Comparison of ENCODE assay signal across 24 cellular contexts in genomic region chr10:75434292-75434691, GRCh38. TPM values are rescaled to one million over a fixed set of nuclear protein-coding genes. Genes with fewer than 3 reads are reported as not detected.
"Had no signal": no experiment of that assay in that cellular context is flagged by ENCODE, and none has a peak within 500 bp of the region (broad histone marks: within the 10 kb centered on the region; RNA-seq: fewer than 3 reads in every experiment).

No MANE protein-coding gene starts in this region.

- H3K4me3 ChIP-seq: cardiac muscle cell, lung, neural progenitor cell, transverse colon had no signal

- H3K27ac ChIP-seq: cardiac muscle cell, foreskin keratinocyte, neural progenitor cell, transverse colon had no signal

- FAIRE-seq: endometrium, small intestine, urothelium cell line had no signal

- DNase-seq: activated CD4-positive, alpha-beta memory T cell treated with anti-CD3 and anti-CD28 coated beads for 36 hours; activated CD4-positive, alpha-beta T cell treated with anti-CD3 and anti-CD28 coated beads for 48 hours; activated naive CD4-positive, alpha-beta T cell treated with anti-CD3 and anti-CD28 coated beads for 36 hours; activated naive CD8-positive, alpha-beta T cell treated with anti-CD3 and anti-CD28 coated beads, Interleukin-2, amount 10 ng/mL, durations not matched to agents 7 days and 5 days; activated T-cell treated with anti-CD3 and anti-CD28 coated beads, Interleukin-2, amount 50 U/mL, for 48 hours; amygdala; cortex of kidney; effector CD4-positive, alpha-beta T cell; foreskin keratinocyte; naive thymus-derived CD8-positive, alpha-beta T cell; posterior cingulate gyrus; small intestine; stimulated activated CD4-positive, alpha-beta T cell treated with anti-CD3 and anti-CD28 coated beads, Interleukin-15, amount 100 ng/mL, for 24 hours; stimulated activated CD8-positive, alpha-beta memory T cell treated with anti-CD3 and anti-CD28 coated beads, Interleukin-4, amount 100 ng/mL, for 48 hours; stimulated activated naive B cell treated with anti-CD40 and anti-IgM and Interleukin-4, amounts not matched to agents 10 μg/mL and 1 μg/mL and 100 μg/mL, for 72 hours; T1000; transverse colon had no signal

- H3K27me3 ChIP-seq: foreskin keratinocyte, transverse colon had no signal

- ATAC-seq: foreskin keratinocyte; left lobe of liver; naive thymus-derived CD8-positive, alpha-beta T cell; sciatic nerve; stimulated activated naive B cell treated with anti-CD40 and anti-IgM and Interleukin-4, amounts not matched to agents 10 μg/mL and 1 μg/mL and 100 μg/mL, for 72 hours had no signal

- H3K9me3 ChIP-seq: transverse colon had no signal

- H2AFZ ChIP-seq: neural progenitor cell had no signal

- H3K9ac ChIP-seq: neural progenitor cell had no signal

- H3K36me3 ChIP-seq: cardiac muscle cell, neural progenitor cell, transverse colon had no signal

RNA-seq across cellular contexts. Expression of gene LRMDA, which starts 2.9 kb away (rescaled TPM):
- total RNA-seq: activated CD4-positive, alpha-beta memory T cell treated with anti-CD3 and anti-CD28 coated beads for 36 hours; activated naive CD4-positive, alpha-beta T cell treated with anti-CD3 and anti-CD28 coated beads for 36 hours; activated naive CD8-positive, alpha-beta T cell treated with anti-CD3 and anti-CD28 coated beads, Interleukin-2, amount 10 ng/mL, durations not matched to agents 7 days and 5 days; foreskin keratinocyte; naive thymus-derived CD8-positive, alpha-beta T cell had no signal
- polyA plus RNA-seq: foreskin keratinocyte; naive thymus-derived CD8-positive, alpha-beta T cell had no signal

RNA-seq across cellular contexts. Expression of gene ZNF503, which starts 32.7 kb away (rescaled TPM):
- polyA plus RNA-seq: naive thymus-derived CD8-positive, alpha-beta T cell had no signal
